ENCODE assay signal across 1 cellular context in the genomic region with DNA sequence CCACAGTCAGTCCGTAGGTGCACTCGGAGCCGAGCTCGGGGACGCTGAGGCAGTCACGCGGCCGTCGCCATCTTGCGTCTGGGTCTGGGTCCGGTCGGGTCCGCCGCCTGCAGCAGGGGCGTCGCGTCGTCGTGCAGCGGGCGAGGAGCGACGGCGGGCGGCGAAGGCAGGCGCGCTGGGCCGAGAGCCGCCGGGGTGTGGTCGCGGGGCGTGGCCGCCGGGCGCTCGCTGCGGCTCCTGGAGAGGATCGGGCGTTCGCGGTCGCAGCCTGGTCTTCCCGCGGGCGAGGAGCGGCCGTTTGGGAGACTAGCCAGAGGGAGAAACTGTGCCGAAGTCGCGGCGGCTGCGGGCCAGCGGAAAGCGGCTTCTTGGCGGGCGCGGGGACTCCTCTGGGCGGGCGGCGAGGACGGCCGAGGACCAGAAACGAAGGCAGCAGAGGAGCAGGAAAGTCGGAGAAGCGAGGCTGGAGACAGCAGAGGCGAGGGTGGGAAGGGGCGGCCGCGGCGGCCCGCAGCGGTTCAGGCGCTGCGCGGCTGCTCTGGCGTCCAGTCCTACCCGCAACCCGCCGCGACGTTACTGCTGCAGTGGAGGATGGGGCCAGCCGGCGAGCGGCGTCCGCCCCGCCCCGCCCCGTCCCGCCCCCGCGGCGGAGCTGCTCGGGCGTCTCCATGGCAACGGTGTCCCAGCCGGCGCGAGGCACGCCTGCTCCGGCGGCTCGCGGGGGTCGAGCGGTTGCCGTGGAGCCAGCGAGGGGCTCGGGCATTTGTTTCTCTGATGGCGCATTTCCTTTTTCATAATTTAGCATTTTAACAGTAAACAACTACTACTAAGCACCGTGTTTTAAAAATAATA.
TF ChIP-seq lines count a peak whose summit lies in the region.

A gene with protein sequence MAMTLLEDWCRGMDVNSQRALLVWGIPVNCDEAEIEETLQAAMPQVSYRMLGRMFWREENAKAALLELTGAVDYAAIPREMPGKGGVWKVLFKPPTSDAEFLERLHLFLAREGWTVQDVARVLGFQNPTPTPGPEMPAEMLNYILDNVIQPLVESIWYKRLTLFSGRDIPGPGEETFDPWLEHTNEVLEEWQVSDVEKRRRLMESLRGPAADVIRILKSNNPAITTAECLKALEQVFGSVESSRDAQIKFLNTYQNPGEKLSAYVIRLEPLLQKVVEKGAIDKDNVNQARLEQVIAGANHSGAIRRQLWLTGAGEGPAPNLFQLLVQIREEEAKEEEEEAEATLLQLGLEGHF (minus strand): TSS at position 581 of the 852 bp plus-strand sequence. CDS start 745 bp downstream, outside the sequence.

TF ChIP-seq in HepG2, 621 proteins besides CTCF, POLR2A, EP300 and RAD21 (continued from another document and continues in another):
- TF ChIP-seq, protein P1, sequence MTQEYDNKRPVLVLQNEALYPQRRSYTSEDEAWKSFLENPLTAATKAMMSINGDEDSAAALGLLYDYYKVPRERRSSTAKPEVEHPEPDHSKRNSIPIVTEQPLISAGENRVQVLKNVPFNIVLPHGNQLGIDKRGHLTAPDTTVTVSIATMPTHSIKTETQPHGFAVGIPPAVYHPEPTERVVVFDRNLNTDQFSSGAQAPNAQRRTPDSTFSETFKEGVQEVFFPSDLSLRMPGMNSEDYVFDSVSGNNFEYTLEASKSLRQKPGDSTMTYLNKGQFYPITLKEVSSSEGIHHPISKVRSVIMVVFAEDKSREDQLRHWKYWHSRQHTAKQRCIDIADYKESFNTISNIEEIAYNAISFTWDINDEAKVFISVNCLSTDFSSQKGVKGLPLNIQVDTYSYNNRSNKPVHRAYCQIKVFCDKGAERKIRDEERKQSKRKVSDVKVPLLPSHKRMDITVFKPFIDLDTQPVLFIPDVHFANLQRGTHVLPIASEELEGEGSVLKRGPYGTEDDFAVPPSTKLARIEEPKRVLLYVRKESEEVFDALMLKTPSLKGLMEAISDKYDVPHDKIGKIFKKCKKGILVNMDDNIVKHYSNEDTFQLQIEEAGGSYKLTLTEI (CRISPR knock-in tag; conservative IDR thresholded peaks at IDR 0.05): no peak
- TF ChIP-seq CEBPG (CRISPR knock-in tag; IDR thresholded peaks at IDR 0.05): no peak
- no peak for TF ChIP-seq DNMT1 (CRISPR knock-in tag; IDR thresholded peaks at IDR 0.05)
- no peak for TF ChIP-seq PCBP2 (optimal IDR thresholded peaks at IDR 0.05; ENCODE audit: low read depth, low read length, poor library complexity, severe bottlenecking)
- TF ChIP-seq MBD4 (IDR thresholded peaks at IDR 0.05; ENCODE audit: borderline replicate concordance, low read length): no peak
- TF ChIP-seq ZSCAN21 (CRISPR knock-in tag; IDR thresholded peaks at IDR 0.05; ENCODE audit: borderline replicate concordance): peak; percentile 69; the same call in 1 of the 2 replicates
- TF ChIP-seq TAF1 (CRISPR knock-in tag; IDR thresholded peaks at IDR 0.05): peak; percentile 66
- no peak for TF ChIP-seq ZNF30 (CRISPR knock-in tag; IDR thresholded peaks at IDR 0.05)
- TF ChIP-seq, protein P2, sequence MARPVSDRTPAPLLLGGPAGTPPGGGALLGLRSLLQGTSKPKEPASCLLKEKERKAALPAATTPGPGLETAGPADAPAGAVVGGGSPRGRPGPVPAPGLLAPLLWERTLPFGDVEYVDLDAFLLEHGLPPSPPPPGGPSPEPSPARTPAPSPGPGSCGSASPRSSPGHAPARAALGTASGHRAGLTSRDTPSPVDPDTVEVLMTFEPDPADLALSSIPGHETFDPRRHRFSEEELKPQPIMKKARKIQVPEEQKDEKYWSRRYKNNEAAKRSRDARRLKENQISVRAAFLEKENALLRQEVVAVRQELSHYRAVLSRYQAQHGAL (CRISPR knock-in tag; IDR thresholded peaks at IDR 0.05; ENCODE audit: not compliant biosample characterization): no peak
- no peak for TF ChIP-seq ZBTB7A (CRISPR knock-in tag; IDR thresholded peaks at IDR 0.05)
- peak; percentile 52; the same call in 1 of the 2 replicates for TF ChIP-seq ZNF337 (CRISPR knock-in tag; IDR thresholded peaks at IDR 0.05; ENCODE audit: borderline replicate concordance, low read depth)
- TF ChIP-seq, protein P3, sequence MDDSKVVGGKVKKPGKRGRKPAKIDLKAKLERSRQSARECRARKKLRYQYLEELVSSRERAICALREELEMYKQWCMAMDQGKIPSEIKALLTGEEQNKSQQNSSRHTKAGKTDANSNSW (CRISPR knock-in tag; IDR thresholded peaks at IDR 0.05; ENCODE audit: borderline replicate concordance): peak; percentile 61; the same call in 1 of the 2 replicates
- no peak; the same call in 1 of the 2 replicates for TF ChIP-seq ZNF772 (CRISPR knock-in tag; IDR thresholded peaks at IDR 0.05)
- 0 out of 2 replicates have a peak, but pooled peaks have one; percentile 31 for TF ChIP-seq PITX1 (CRISPR knock-in tag; IDR thresholded peaks at IDR 0.05)
- peak; percentile 77; the same call in 1 of the 2 replicates for TF ChIP-seq ZNF564 (CRISPR knock-in tag; IDR thresholded peaks at IDR 0.05)
- TF ChIP-seq KAT7 (CRISPR knock-in tag; IDR thresholded peaks at IDR 0.05; ENCODE audit: borderline replicate concordance): peak; percentile 64; the same call in 1 of the 2 replicates
- TF ChIP-seq ZSCAN9 (CRISPR knock-in tag; IDR thresholded peaks at IDR 0.05; ENCODE audit: borderline replicate concordance): no peak
- no peak for TF ChIP-seq ZNF264 (CRISPR knock-in tag; IDR thresholded peaks at IDR 0.05)
- TF ChIP-seq KAT2B (IDR thresholded peaks at IDR 0.05; ENCODE audit: borderline replicate concordance, low read depth, low read length): no peak
- no peak for TF ChIP-seq ELF1 (CRISPR knock-in tag; IDR thresholded peaks at IDR 0.05)
- TF ChIP-seq ATF7-NPFF (CRISPR knock-in tag; IDR thresholded peaks at IDR 0.05; ENCODE audit: low read depth): peak; percentile 74; the same call in 1 of the 2 replicates
- TF ChIP-seq, protein P4, sequence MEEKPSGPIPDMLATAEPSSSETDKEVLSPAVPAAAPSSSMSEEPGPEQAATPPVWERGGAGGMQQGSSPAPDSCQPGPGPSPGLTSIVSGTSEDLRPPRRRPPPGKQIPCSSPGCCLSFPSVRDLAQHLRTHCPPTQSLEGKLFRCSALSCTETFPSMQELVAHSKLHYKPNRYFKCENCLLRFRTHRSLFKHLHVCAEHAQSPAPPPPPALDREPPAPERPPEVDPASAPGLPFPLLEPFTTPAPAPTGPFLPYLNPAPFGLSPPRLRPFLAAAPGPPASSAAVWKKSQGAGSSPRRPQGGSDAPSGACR (CRISPR knock-in tag; IDR thresholded peaks at IDR 0.05): no peak
- peak; percentile 22; the same call in 1 of the 2 replicates for TF ChIP-seq RFXAP (CRISPR knock-in tag; IDR thresholded peaks at IDR 0.05; ENCODE audit: borderline replicate concordance)
- TF ChIP-seq ZSCAN29 (CRISPR knock-in tag; conservative IDR thresholded peaks at IDR 0.05): no peak
- TF ChIP-seq YEATS4 (CRISPR knock-in tag; IDR thresholded peaks at IDR 0.05; ENCODE audit: borderline replicate concordance): peak; percentile 68; the same call in 1 of the 2 replicates
- TF ChIP-seq, protein P5, sequence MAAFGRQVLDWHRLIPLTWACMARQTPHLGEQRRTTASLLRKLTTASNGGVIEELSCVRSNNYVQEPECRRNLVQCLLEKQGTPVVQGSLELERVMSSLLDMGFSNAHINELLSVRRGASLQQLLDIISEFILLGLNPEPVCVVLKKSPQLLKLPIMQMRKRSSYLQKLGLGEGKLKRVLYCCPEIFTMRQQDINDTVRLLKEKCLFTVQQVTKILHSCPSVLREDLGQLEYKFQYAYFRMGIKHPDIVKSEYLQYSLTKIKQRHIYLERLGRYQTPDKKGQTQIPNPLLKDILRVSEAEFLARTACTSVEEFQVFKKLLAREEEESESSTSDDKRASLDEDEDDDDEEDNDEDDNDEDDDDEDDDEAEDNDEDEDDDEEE (CRISPR knock-in tag; IDR thresholded peaks at IDR 0.05): no peak; the same call in 1 of the 2 replicates
- peak; percentile 95 for TF ChIP-seq KDM2A (CRISPR knock-in tag; IDR thresholded peaks at IDR 0.05; ENCODE audit: borderline replicate concordance, low read depth)
- no peak for TF ChIP-seq XRCC5 (optimal IDR thresholded peaks at IDR 0.05; ENCODE audit: low read length)
- no peak for TF ChIP-seq CBX5 (CRISPR knock-in tag; IDR thresholded peaks at IDR 0.05; ENCODE audit: borderline replicate concordance)
- no peak for TF ChIP-seq SNAI1 (CRISPR knock-in tag; IDR thresholded peaks at IDR 0.05; ENCODE audit: borderline replicate concordance)
- TF ChIP-seq, protein P6, sequence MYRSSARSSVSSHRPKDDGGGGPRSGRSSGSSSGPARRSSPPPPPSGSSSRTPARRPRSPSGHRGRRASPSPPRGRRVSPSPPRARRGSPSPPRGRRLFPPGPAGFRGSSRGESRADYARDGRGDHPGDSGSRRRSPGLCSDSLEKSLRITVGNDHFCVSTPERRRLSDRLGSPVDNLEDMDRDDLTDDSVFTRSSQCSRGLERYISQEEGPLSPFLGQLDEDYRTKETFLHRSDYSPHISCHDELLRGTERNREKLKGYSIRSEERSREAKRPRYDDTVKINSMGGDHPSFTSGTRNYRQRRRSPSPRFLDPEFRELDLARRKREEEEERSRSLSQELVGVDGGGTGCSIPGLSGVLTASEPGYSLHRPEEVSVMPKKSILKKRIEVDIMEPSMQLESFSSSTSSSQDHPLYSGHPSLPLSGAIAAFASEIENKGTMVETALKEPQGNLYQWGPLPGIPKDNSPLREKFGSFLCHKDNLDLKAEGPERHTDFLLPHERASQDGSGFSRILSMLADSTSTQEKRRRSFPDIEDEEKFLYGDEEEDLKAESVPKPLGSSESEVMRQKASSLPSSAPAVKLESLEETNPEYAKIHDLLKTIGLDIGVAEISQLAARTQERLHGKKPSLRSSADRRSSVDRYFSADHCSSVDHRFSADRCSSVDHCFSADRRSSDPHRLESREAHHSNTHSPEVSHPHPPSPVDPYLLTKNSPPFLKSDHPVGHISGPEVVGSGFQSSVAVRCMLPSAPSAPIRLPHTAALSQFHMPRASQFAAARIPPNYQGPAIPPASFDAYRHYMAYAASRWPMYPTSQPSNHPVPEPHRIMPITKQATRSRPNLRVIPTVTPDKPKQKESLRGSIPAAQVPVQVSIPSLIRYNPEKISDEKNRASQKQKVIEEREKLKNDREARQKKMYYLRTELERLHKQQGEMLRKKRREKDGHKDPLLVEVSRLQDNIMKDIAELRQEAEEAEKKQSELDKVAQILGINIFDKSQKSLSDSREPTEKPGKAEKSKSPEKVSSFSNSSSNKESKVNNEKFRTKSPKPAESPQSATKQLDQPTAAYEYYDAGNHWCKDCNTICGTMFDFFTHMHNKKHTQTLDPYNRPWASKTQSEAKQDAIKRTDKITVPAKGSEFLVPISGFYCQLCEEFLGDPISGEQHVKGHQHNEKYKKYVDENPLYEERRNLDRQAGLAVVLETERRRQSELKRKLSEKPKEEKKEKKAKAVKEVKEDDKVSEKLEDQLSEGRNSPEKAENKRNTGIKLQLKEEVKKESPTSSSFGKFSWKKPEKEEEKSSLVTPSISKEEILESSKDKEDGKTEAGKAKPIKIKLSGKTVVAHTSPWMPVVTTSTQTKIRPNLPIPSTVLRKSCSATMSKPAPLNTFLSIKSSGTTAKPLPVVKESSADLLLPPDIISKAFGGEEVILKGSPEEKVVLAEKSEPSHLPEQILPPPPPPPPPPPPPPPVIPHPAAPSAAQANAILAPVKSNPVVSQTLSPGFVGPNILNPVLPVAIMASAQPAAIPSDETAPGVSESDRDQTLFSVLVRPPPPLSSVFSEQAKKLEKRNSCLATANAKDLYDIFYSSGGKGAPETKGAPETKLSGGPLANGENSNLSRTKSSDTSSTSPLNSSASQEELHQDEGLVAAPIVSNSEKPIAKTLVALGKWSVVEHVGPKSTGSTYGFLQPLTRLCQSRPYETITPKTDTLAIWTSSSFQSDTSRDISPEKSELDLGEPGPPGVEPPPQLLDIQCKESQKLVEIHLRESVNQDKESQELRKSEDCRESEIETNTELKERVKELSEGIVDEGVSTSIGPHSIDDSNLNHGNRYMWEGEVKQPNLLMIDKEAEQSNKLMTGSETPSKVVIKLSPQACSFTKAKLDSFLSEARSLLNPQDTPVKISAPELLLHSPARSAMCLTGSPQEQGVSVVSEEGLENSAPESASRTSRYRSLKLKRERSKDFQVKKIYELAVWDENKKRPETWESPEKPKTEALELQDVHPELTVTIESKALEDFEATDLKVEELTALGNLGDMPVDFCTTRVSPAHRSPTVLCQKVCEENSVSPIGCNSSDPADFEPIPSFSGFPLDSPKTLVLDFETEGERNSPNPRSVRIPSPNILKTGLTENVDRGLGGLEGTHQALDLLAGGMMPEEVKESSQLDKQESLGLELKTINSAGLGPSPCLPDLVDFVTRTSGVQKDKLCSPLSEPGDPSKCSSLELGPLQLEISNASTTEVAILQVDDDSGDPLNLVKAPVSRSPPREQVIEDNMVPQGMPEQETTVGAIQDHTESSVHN (CRISPR knock-in tag; IDR thresholded peaks at IDR 0.05): no peak
- TF ChIP-seq ZNF468 (CRISPR knock-in tag; IDR thresholded peaks at IDR 0.05): no peak
- TF ChIP-seq, protein P7, sequence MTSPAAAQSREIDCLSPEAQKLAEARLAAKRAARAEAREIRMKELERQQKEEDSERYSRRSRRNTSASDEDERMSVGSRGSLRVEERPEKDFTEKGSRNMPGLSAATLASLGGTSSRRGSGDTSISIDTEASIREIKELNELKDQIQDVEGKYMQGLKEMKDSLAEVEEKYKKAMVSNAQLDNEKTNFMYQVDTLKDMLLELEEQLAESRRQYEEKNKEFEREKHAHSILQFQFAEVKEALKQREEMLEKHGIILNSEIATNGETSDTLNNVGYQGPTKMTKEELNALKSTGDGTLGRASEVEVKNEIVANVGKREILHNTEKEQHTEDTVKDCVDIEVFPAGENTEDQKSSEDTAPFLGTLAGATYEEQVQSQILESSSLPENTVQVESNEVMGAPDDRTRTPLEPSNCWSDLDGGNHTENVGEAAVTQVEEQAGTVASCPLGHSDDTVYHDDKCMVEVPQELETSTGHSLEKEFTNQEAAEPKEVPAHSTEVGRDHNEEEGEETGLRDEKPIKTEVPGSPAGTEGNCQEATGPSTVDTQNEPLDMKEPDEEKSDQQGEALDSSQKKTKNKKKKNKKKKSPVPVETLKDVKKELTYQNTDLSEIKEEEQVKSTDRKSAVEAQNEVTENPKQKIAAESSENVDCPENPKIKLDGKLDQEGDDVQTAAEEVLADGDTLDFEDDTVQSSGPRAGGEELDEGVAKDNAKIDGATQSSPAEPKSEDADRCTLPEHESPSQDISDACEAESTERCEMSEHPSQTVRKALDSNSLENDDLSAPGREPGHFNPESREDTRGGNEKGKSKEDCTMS (CRISPR knock-in tag; conservative IDR thresholded peaks at IDR 0.05): no peak
- TF ChIP-seq ZNF552 (CRISPR knock-in tag; IDR thresholded peaks at IDR 0.05; ENCODE audit: borderline replicate concordance): no peak
- TF ChIP-seq EED (CRISPR knock-in tag; IDR thresholded peaks at IDR 0.05): no peak
- peak; percentile 44; the same call in 1 of the 2 replicates for TF ChIP-seq ZNF766 (CRISPR knock-in tag; IDR thresholded peaks at IDR 0.05; ENCODE audit: borderline replicate concordance)
- TF ChIP-seq JDP2 (CRISPR knock-in tag; IDR thresholded peaks at IDR 0.05; ENCODE audit: borderline replicate concordance): no peak
- TF ChIP-seq MEF2D (CRISPR knock-in tag; IDR thresholded peaks at IDR 0.05): no peak
- no peak for TF ChIP-seq TBX3 (IDR thresholded peaks at IDR 0.05; ENCODE audit: borderline replicate concordance)
- peak; percentile 17; the same call in 1 of the 2 replicates for TF ChIP-seq ZNF878 (CRISPR knock-in tag; IDR thresholded peaks at IDR 0.05)
- no peak for TF ChIP-seq THYN1 (CRISPR knock-in tag; IDR thresholded peaks at IDR 0.05; ENCODE audit: borderline replicate concordance, low read depth)
- TF ChIP-seq ZNF572 (CRISPR knock-in tag; IDR thresholded peaks at IDR 0.05): no peak
- TF ChIP-seq ZNF749 (CRISPR knock-in tag; IDR thresholded peaks at IDR 0.05; ENCODE audit: borderline replicate concordance): peak; percentile 57; the same call in 1 of the 2 replicates
- no peak for TF ChIP-seq ZKSCAN8 (CRISPR knock-in tag; IDR thresholded peaks at IDR 0.05; ENCODE audit: borderline replicate concordance)
- no peak for TF ChIP-seq PCBP1 (IDR thresholded peaks at IDR 0.05; ENCODE audit: borderline replicate concordance, low read depth, low read length)
- peak; percentile 59; the same call in 1 of the 2 replicates for TF ChIP-seq ZNF563 (CRISPR knock-in tag; IDR thresholded peaks at IDR 0.05)
